15 cellular contexts compared by ENCODE assay signal in the genomic region with DNA sequence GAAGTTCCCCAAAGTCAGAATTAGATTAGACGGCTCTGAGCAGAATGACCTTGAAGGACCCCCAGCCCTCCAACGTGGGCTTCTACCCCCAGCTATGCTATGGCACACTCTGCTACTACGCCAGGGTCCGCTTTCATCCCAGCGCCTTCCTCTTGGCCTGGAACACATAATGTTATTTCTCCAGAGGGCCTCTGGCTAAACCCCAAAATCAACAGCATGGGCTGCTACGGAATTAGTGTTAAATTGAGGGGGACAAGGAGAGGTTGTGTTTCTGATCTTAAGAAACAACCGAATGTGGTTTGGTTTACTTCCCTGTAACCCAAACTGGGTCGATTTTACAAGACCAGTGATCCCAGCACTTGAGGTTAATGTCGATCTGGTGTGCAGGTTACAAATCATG.
DNase-seq lines count a peak whose midpoint lies in the region; TF ChIP-seq lines count a peak whose summit lies in the region.
"Had no signal": no experiment of that assay in that cellular context is flagged by ENCODE, and none has a peak within 500 bp of the region (broad histone marks: within the 10 kb centered on the region; RNA-seq: fewer than 3 reads in every experiment).

No MANE protein-coding gene starts in this region.

- H3K18ac ChIP-seq in mesenchymal stem cell (ENCODE audit: low read depth in 1 of 2, low read length in 2 of 2), result no peak overlapping the region

- no peak overlapping the region for H3K23ac ChIP-seq in mesenchymal stem cell (ENCODE audit: low read length in 2 of 2)

- no peak overlapping the region for H4K8ac ChIP-seq in mesenchymal stem cell (ENCODE audit: low read length)

- H3K9me3 ChIP-seq in SJCRH30 (replicated peaks) (0 out of 2 replicates have a peak, but pooled peaks cover 3% of the 10 kb centered on the region), mesenchymal stem cell (ENCODE audit: control insufficient read depth, low read length) (peaks cover 8% of the 10 kb centered on the region), BE2C (no peaks in the 10 kb centered on the region)

- H3K9ac ChIP-seq in mesenchymal stem cell (ENCODE audit: low read length), result no peak overlapping the region

- H2BK12ac ChIP-seq in mesenchymal stem cell (ENCODE audit: low read length in 2 of 2), result no peak overlapping the region

- H3K27me3 ChIP-seq in SJCRH30, result no peaks in the 10 kb centered on the region
- H3K27me3 ChIP-seq in mesenchymal stem cell (ENCODE audit: control insufficient read depth in 1 of 2, insufficient read depth in 1 of 2, low read length in 2 of 2), result no peaks in the 10 kb centered on the region
- no peaks in the 10 kb centered on the region for H3K27me3 ChIP-seq in BE2C

- H4K91ac ChIP-seq in mesenchymal stem cell (ENCODE audit: low read length), result no peak overlapping the region

- 97% methylated on average over 8 of the region's 9 CpGs for WGBS in mesenchymal stem cell

- H3K4me1 ChIP-seq in SJCRH30, result peaks cover 21% of the 10 kb centered on the region
- peaks cover 10% of the 10 kb centered on the region for H3K4me1 ChIP-seq in mesenchymal stem cell (ENCODE audit: control insufficient read depth, insufficient read depth, low read depth, low read length)
- H3K4me1 ChIP-seq in BE2C, result peaks cover 6% of the 10 kb centered on the region

- no peak overlapping the region for H2BK5ac ChIP-seq in mesenchymal stem cell (ENCODE audit: low read depth, low read length, poor library complexity, severe bottlenecking)

- H3K27ac ChIP-seq in SJCRH30, result peak overlapping the region; percentile 27
- no peak overlapping the region for H3K27ac ChIP-seq in mesenchymal stem cell (ENCODE audit: low read length, poor library complexity, severe bottlenecking)

- in situ Hi-C loops in astrocyte of the spinal cord (cut with HindIII; ENCODE audit: low sequenced_read_pairs), result no loop called here

- no peak overlapping the region for H3K4ac ChIP-seq in mesenchymal stem cell (ENCODE audit: low read depth in 1 of 2, low read length in 2 of 2)

- H3K36me3 ChIP-seq in SJCRH30 (peaks cover 14% of the 10 kb centered on the region), mesenchymal stem cell (ENCODE audit: control insufficient read depth in 1 of 2, insufficient read depth in 2 of 2, low read depth in 1 of 2, low read length in 2 of 2) (peaks cover 43 to 45% of the 10 kb centered on the region in 2 experiments), BE2C (peaks cover 10% of the 10 kb centered on the region)

- TF ChIP-seq CTCF in astrocyte of the spinal cord (IDR thresholded peaks at IDR 0.05; ENCODE audit: low read depth, low read length) (no peak), BE2C (IDR thresholded peaks at IDR 0.05; ENCODE audit: low read depth, low read length) (no peak)

- no peak overlapping the region for H2BK120ac ChIP-seq in mesenchymal stem cell (ENCODE audit: low read depth, low read length)

- no peak overlapping the region for H2BK15ac ChIP-seq in mesenchymal stem cell (ENCODE audit: low read depth, poor library complexity, severe bottlenecking)

- H3K4me2 ChIP-seq in mesenchymal stem cell (ENCODE audit: low read length, poor library complexity, severe bottlenecking), result no peak overlapping the region

- no peak overlapping the region for H2AFZ ChIP-seq in mesenchymal stem cell (ENCODE audit: low read depth, low read length)

- no peak overlapping the region for H3K4me3 ChIP-seq in SJCRH30
- H3K4me3 ChIP-seq in astrocyte of the spinal cord (ENCODE audit: low read depth, low read length), result no peak overlapping the region
- no peak overlapping the region for H3K4me3 ChIP-seq in mesenchymal stem cell (ENCODE audit: insufficient read depth in 1 of 2, low read depth in 1 of 2, low read length in 2 of 2)
- H3K4me3 ChIP-seq in BE2C (ENCODE audit: low read depth, low read length), result no peak overlapping the region

- H2AK5ac ChIP-seq in mesenchymal stem cell (ENCODE audit: low read length, severe bottlenecking), result peak overlapping the region; percentile 41

- H3K79me1 ChIP-seq in mesenchymal stem cell (replicated peaks; ENCODE audit: low read length, poor library complexity, severe bottlenecking), result peaks cover 60% of the 10 kb centered on the region

- peak; percentile 36 to 57 for DNase-seq in SJCRH30
- DNase-seq in astrocyte of the spinal cord (ENCODE audit: low read depth, low spot score), result peak; percentile 58
- DNase-seq in mesenchymal stem cell, result no peak
- peak; percentile 49 for DNase-seq in smooth muscle cell of the brain vasculature (ENCODE audit: low read depth, low spot score)
- no peak for DNase-seq in BE2C
- no peak for DNase-seq in GM03348 (ENCODE audit: low spot score)
- DNase-seq in NCI-H510A (lab: John Stamatoyannopoulos, UW), result no peak
- DNase-seq: C1 segment of cervical spinal cord; CD8-positive, alpha-beta memory T cell; GOT3; Karpas-422; NCI-H1436; NCI-H2171; NCI-H69; Right ventricle myocardium superior had no signal

- no peak overlapping the region for H3K14ac ChIP-seq in mesenchymal stem cell (ENCODE audit: low read length in 2 of 2)

Comparison
In these comparisons a context has a peak if more than half of its experiments do, and no peak if none do; other contexts are left out.
1. DNase-seq: peak in SJCRH30 (2 of 2), astrocyte of the spinal cord (single experiment) and smooth muscle cell of the brain vasculature (single experiment); none in mesenchymal stem cell (single experiment), BE2C (single experiment), GM03348 (single experiment) and NCI-H510A (single experiment).